In genomic region chr7:107544848-107545591, GRCh38 we compare ENCODE assay signal across 19 cellular contexts. TPM values are rescaled to one million over a fixed set of nuclear protein-coding genes. Genes with fewer than 3 reads are reported as not detected.
DNase-seq lines count a peak whose midpoint lies in the region; ATAC-seq, FAIRE-seq and TF ChIP-seq lines count a peak whose summit lies in the region.
"Had no signal": no experiment of that assay in that cellular context is flagged by ENCODE, and none has a peak within 500 bp of the region (broad histone marks: within the 10 kb centered on the region; RNA-seq: fewer than 3 reads in every experiment).

No MANE protein-coding gene starts in this region.

- dilution Hi-C loops in endothelial cell of umbilical vein (cut with MboI; ENCODE audit: extremely low pct_ligation_motif_present, low sequenced_read_pairs) = no loop called here

- no peak overlapping the region for H3K27ac ChIP-seq in K562 (ENCODE audit: extremely low read depth, low read depth, low read length)
- no peak overlapping the region for H3K27ac ChIP-seq in endothelial cell of umbilical vein (ENCODE audit: insufficient read depth, low read depth, low read length)
- H3K27ac ChIP-seq: 22Rv1, A549, C4-2B, GM23248 had no signal

- no peak overlapping the region for H3K4me3 Mint-ChIP-seq in activated CD4-positive, alpha-beta memory T cell treated with anti-CD3 and anti-CD28 coated beads for 36 hours
- no peak overlapping the region for H3K4me3 Mint-ChIP-seq in activated CD4-positive, alpha-beta memory T cell treated with anti-CD3 and anti-CD28 coated beads, Interleukin-2, amount 10 ng/mL, durations not matched to agents 7 days and 5 days
- H3K4me3 Mint-ChIP-seq in Caco-2 (ENCODE audit: unreplicated experiment) = no peak overlapping the region
- no peak overlapping the region for H3K4me3 Mint-ChIP-seq in CD14-positive monocyte

- H3K79me2 ChIP-seq in K562 (ENCODE audit: control insufficient read depth, insufficient read depth, low read length) (peaks cover 24% of the 10 kb centered on the region), endothelial cell of umbilical vein (ENCODE audit: control insufficient read depth, insufficient read depth, low read length) (peaks cover 19% of the 10 kb centered on the region)

- no peak for DNase-seq in activated CD4-positive, alpha-beta memory T cell treated with anti-CD3 and anti-CD28 coated beads for 36 hours
- DNase-seq in activated CD4-positive, alpha-beta memory T cell treated with anti-CD3 and anti-CD28 coated beads, Interleukin-2, amount 10 ng/mL, durations not matched to agents 7 days and 5 days = no peak
- DNase-seq in Caco-2 (no peak), K562 (ENCODE audit: extremely low read depth in 1 of 4, low spot score in 3 of 4) (no peak), endothelial cell of umbilical vein (ENCODE audit: low read depth, low spot score) (no peak), GM20000 (ENCODE audit: low spot score) (no peak), RPMI8226 (no peak), CD14-positive monocyte (ENCODE audit: low spot score) (no peak)
- DNase-seq: AML-193; Calu3; CD4-positive, alpha-beta memory T cell; DMS79 treated with DMSO at 0.1 percent for 48 hours; GF-D8; GM23248; HCEC 1CT had no signal

- no TSS peak for BruUV-seq in Caco-2 (replicated peaks; lab: Mats Ljungman, UMichigan)
- BruUV-seq in K562 (replicated peaks; lab: Mats Ljungman, UMichigan) = no TSS peak
- BruUV-seq in endothelial cell of umbilical vein (replicated peaks; lab: Mats Ljungman, UMichigan) = no TSS peak

- H3K9me3 Mint-ChIP-seq in activated CD4-positive, alpha-beta memory T cell treated with anti-CD3 and anti-CD28 coated beads for 36 hours = peaks cover 14% of the 10 kb centered on the region
- peaks cover 18% of the 10 kb centered on the region for H3K9me3 Mint-ChIP-seq in activated CD4-positive, alpha-beta memory T cell treated with anti-CD3 and anti-CD28 coated beads, Interleukin-2, amount 10 ng/mL, durations not matched to agents 7 days and 5 days
- H3K9me3 Mint-ChIP-seq in Caco-2 (ENCODE audit: unreplicated experiment) (peaks cover 20% of the 10 kb centered on the region), CD14-positive monocyte (peaks cover 10 to 17% (median 16%) of the 10 kb centered on the region in 7 donors)

- H3K9me1 ChIP-seq in K562 (ENCODE audit: control insufficient read depth, insufficient read depth, low read length) (no peaks in the 10 kb centered on the region), endothelial cell of umbilical vein (replicated peaks; ENCODE audit: control insufficient read depth, extremely low read depth, insufficient read depth, low read length) (no peaks in the 10 kb centered on the region)

- WGBS in K562 (ENCODE audit: insufficient coverage, low coverage, missing lambda C conversion rate) = 84% methylated on average over 4 of the region's 4 CpGs

- H3K36me3 ChIP-seq in Caco-2 (ENCODE audit: control insufficient read depth, insufficient read depth, low read length) (peaks cover 6% of the 10 kb centered on the region; the same call in 1 of the 2 replicates), K562 (ENCODE audit: control insufficient read depth, insufficient read depth, low read length) (peaks cover 56% of the 10 kb centered on the region), endothelial cell of umbilical vein (ENCODE audit: control insufficient read depth in 2 of 2, extremely low read depth in 1 of 2, insufficient read depth in 2 of 2, low read length in 2 of 2) (peaks cover 3 to 4% of the 10 kb centered on the region in 2 experiments)

- TF ChIP-seq POLR2A in K562 (conservative IDR thresholded peaks at IDR 0.05) = no peak
- TF ChIP-seq POLR2A in endothelial cell of umbilical vein (IDR thresholded peaks at IDR 0.05; ENCODE audit: low read depth, low read length) = no peak

- TF ChIP-seq EP300 in K562 (IDR thresholded peaks at IDR 0.05; ENCODE audit: low read length) = no peak

- POLR2A ChIA-PET in activated CD4-positive, alpha-beta memory T cell treated with anti-CD3 and anti-CD28 coated beads for 36 hours (lab: Charles Lee) = no interaction called here
- POLR2A ChIA-PET in activated CD4-positive, alpha-beta memory T cell treated with anti-CD3 and anti-CD28 coated beads, Interleukin-2, amount 10 ng/mL, durations not matched to agents 7 days and 5 days (lab: Charles Lee) = no interaction called here
- POLR2A ChIA-PET in Caco-2 (lab: Charles Lee) (no interaction called here), K562 (lab: Yijun Ruan, JAX) (interaction anchor here (1.4 kb wide), 1 partner anchor 12 kb away, joined by 3 read pairs; no protein-coding TSS in a partner anchor), endothelial cell of umbilical vein (lab: Charles Lee) (no interaction called here)

- intact Hi-C loops in activated CD4-positive, alpha-beta memory T cell treated with anti-CD3 and anti-CD28 coated beads for 36 hours (cut with micrococcal nuclease) = no loop called here
- intact Hi-C loops in Caco-2 (cut with micrococcal nuclease; ENCODE audit: unreplicated experiment) (no loop called here), K562 (cut with micrococcal nuclease) (no loop called here), endothelial cell of umbilical vein (cut with micrococcal nuclease) (no loop called here), CD14-positive monocyte (cut with micrococcal nuclease) (no loop called here)

- H3K36me3 Mint-ChIP-seq in activated CD4-positive, alpha-beta memory T cell treated with anti-CD3 and anti-CD28 coated beads for 36 hours = peaks cover 52% of the 10 kb centered on the region
- peaks cover 61% of the 10 kb centered on the region for H3K36me3 Mint-ChIP-seq in activated CD4-positive, alpha-beta memory T cell treated with anti-CD3 and anti-CD28 coated beads, Interleukin-2, amount 10 ng/mL, durations not matched to agents 7 days and 5 days (ENCODE audit: low read depth)
- H3K36me3 Mint-ChIP-seq in Caco-2 (ENCODE audit: insufficient read depth, unreplicated experiment) (peaks cover 51% of the 10 kb centered on the region), CD14-positive monocyte (peaks cover 63 to 88% of the 10 kb centered on the region in 2 donors)

- no peak for ATAC-seq in K562
- ATAC-seq: A549 had no signal

- CTCF ChIA-PET in activated CD4-positive, alpha-beta memory T cell treated with anti-CD3 and anti-CD28 coated beads for 36 hours (lab: Charles Lee) = no interaction called here
- CTCF ChIA-PET in activated CD4-positive, alpha-beta memory T cell treated with anti-CD3 and anti-CD28 coated beads, Interleukin-2, amount 10 ng/mL, durations not matched to agents 7 days and 5 days (lab: Charles Lee) = no interaction called here
- CTCF ChIA-PET in Caco-2 (lab: Charles Lee) = no interaction called here
- CTCF ChIA-PET in K562 (lab: Yijun Ruan, JAX; ENCODE audit: low intra/inter-chr PET ratio) = no interaction called here
- CTCF ChIA-PET in endothelial cell of umbilical vein (lab: Charles Lee) = no interaction called here

- H3K4me1 ChIP-seq in Caco-2 (no peaks in the 10 kb centered on the region), K562 (replicated peaks in 1 of 2; ENCODE audit: control insufficient read depth in 2 of 2, insufficient read depth in 2 of 2, low read length in 2 of 2) (peaks cover 0 to 5% of the 10 kb centered on the region in 2 experiments; a peak in 1 of 5 replicates), endothelial cell of umbilical vein (ENCODE audit: control insufficient read depth, extremely low read depth, insufficient read depth, low read length) (no peaks in the 10 kb centered on the region)
- H3K4me1 ChIP-seq: A549 had no signal

- peak overlapping the region; percentile 15 for H3K27ac Mint-ChIP-seq in activated CD4-positive, alpha-beta memory T cell treated with anti-CD3 and anti-CD28 coated beads for 36 hours
- no peak overlapping the region for H3K27ac Mint-ChIP-seq in activated CD4-positive, alpha-beta memory T cell treated with anti-CD3 and anti-CD28 coated beads, Interleukin-2, amount 10 ng/mL, durations not matched to agents 7 days and 5 days
- H3K27ac Mint-ChIP-seq in Caco-2 (ENCODE audit: unreplicated experiment) (peak overlapping the region; percentile 42), CD14-positive monocyte (peak overlapping the region in 1 of 7 donors; percentile 63)

- FAIRE-seq in K562 (lab: Jason Lieb, UNC) (no peak), endothelial cell of umbilical vein (lab: Jason Lieb, UNC) (peak; percentile 4)
- FAIRE-seq: H54 had no signal

- H3K27me3 ChIP-seq in Caco-2 (replicated peaks; ENCODE audit: control insufficient read depth, insufficient read depth, low read length) (no peaks in the 10 kb centered on the region), K562 (ENCODE audit: control insufficient read depth in 2 of 2, insufficient read depth in 2 of 2, low read length in 2 of 2) (no peaks in the 10 kb centered on the region), endothelial cell of umbilical vein (ENCODE audit: control insufficient read depth in 2 of 2, insufficient read depth in 2 of 2, low read length in 2 of 2) (no peaks in the 10 kb centered on the region)

- no peaks in the 10 kb centered on the region for H3K27me3 Mint-ChIP-seq in activated CD4-positive, alpha-beta memory T cell treated with anti-CD3 and anti-CD28 coated beads for 36 hours
- H3K27me3 Mint-ChIP-seq in activated CD4-positive, alpha-beta memory T cell treated with anti-CD3 and anti-CD28 coated beads, Interleukin-2, amount 10 ng/mL, durations not matched to agents 7 days and 5 days = no peaks in the 10 kb centered on the region
- H3K27me3 Mint-ChIP-seq in Caco-2 (ENCODE audit: insufficient read depth, unreplicated experiment) (no peaks in the 10 kb centered on the region), CD14-positive monocyte (ENCODE audit: low read depth in 3 of 3) (no peaks in the 10 kb centered on the region)
- H3K27me3 Mint-ChIP-seq: CD4-positive, alpha-beta memory T cell had no signal

- in situ Hi-C loops in K562 (cut with MboI) = no loop called here

- H3K4me1 Mint-ChIP-seq in activated CD4-positive, alpha-beta memory T cell treated with anti-CD3 and anti-CD28 coated beads for 36 hours (ENCODE audit: low read depth) = peaks cover 6% of the 10 kb centered on the region
- H3K4me1 Mint-ChIP-seq in activated CD4-positive, alpha-beta memory T cell treated with anti-CD3 and anti-CD28 coated beads, Interleukin-2, amount 10 ng/mL, durations not matched to agents 7 days and 5 days = no peaks in the 10 kb centered on the region
- H3K4me1 Mint-ChIP-seq in Caco-2 (ENCODE audit: low read depth, unreplicated experiment) (peaks cover 5% of the 10 kb centered on the region), CD14-positive monocyte (no peaks in the 10 kb centered on the region)

- H3K9me3 ChIP-seq in Caco-2 = peaks cover 9% of the 10 kb centered on the region
- H3K9me3 ChIP-seq in K562 (replicated peaks; ENCODE audit: control insufficient read depth, insufficient read depth, low read depth, low read length) = peaks cover 7% of the 10 kb centered on the region
- no peaks in the 10 kb centered on the region for H3K9me3 ChIP-seq in endothelial cell of umbilical vein (replicated peaks; ENCODE audit: control insufficient read depth, insufficient read depth, low read length)

- no peak overlapping the region for H3K9ac ChIP-seq in K562 (ENCODE audit: insufficient read depth in 1 of 2, low read depth in 2 of 2, low read length in 2 of 2)
- H3K9ac ChIP-seq in endothelial cell of umbilical vein (replicated peaks; ENCODE audit: extremely low read depth, insufficient read depth, low read length) = no peak overlapping the region
- H3K9ac ChIP-seq: GM23248 had no signal

- H2AFZ ChIP-seq in K562 (ENCODE audit: low read depth, low read length) (no peak overlapping the region), endothelial cell of umbilical vein (ENCODE audit: low read depth, low read length) (no peak overlapping the region)
- H2AFZ ChIP-seq: GM23248 had no signal

- H3K4me3 ChIP-seq in Caco-2 (ENCODE audit: low read depth, low read length) = no peak overlapping the region
- H3K4me3 ChIP-seq in K562 = no peak overlapping the region
- no peak overlapping the region for H3K4me3 ChIP-seq in endothelial cell of umbilical vein (replicated peaks in 1 of 3; ENCODE audit: insufficient read depth in 1 of 3, low read depth in 1 of 3, low read length in 3 of 3)
- H3K4me3 ChIP-seq: A549, GM23248 had no signal

- H4K20me1 ChIP-seq in K562 (replicated peaks; ENCODE audit: control insufficient read depth, insufficient read depth, low read length) (no peaks in the 10 kb centered on the region), endothelial cell of umbilical vein (replicated peaks; ENCODE audit: control insufficient read depth, extremely low read depth, insufficient read depth, low read length) (no peaks in the 10 kb centered on the region)

- H3K4me2 ChIP-seq in K562 (ENCODE audit: insufficient read depth, low read length) = no peak overlapping the region
- no peak overlapping the region for H3K4me2 ChIP-seq in endothelial cell of umbilical vein (ENCODE audit: insufficient read depth, low read length)
- H3K4me2 ChIP-seq: A549 had no signal

- TF ChIP-seq RAD21 in K562 (CRISPR knock-in tag; conservative IDR thresholded peaks at IDR 0.05 in 1 of 2, IDR thresholded peaks at IDR 0.05 in 1 of 2) = no peak

- no peak for TF ChIP-seq CTCF in Caco-2 (IDR thresholded peaks at IDR 0.05; ENCODE audit: insufficient read depth in 1 of 2, low read depth in 1 of 2, low read length in 1 of 2, severe bottlenecking in 1 of 2, unreplicated experiment in 1 of 2)
- TF ChIP-seq CTCF in K562 (IDR thresholded peaks at IDR 0.05 in 2 of 3, conservative IDR thresholded peaks at IDR 0.05 in 1 of 3; ENCODE audit: insufficient read depth in 2 of 3, low read depth in 1 of 3, low read length in 3 of 3) = no peak
- TF ChIP-seq CTCF in endothelial cell of umbilical vein (IDR thresholded peaks at IDR 0.05; ENCODE audit: extremely low read depth in 1 of 2, insufficient read depth in 1 of 2, low read depth in 1 of 2, low read length in 2 of 2) = no peak
- TF ChIP-seq CTCF in GM20000 (IDR thresholded peaks at IDR 0.05; ENCODE audit: extremely low read depth, missing control alignments) = no peak
- TF ChIP-seq CTCF in CD14-positive monocyte (IDR thresholded peaks at IDR 0.05) = no peak

RNA-seq across cellular contexts. Expression of gene COG5, which starts 18.7 kb away (rescaled TPM):
- 10 to 100 TPM; 38.9 to 40.7 TPM for total RNA-seq in activated CD4-positive, alpha-beta memory T cell treated with anti-CD3 and anti-CD28 coated beads for 36 hours
- 10 to 100 TPM; 40.1 to 45.3 TPM for total RNA-seq in activated CD4-positive, alpha-beta memory T cell treated with anti-CD3 and anti-CD28 coated beads, Interleukin-2, amount 10 ng/mL, durations not matched to agents 7 days and 5 days
- total RNA-seq in Caco-2 (2022) (43.9 and 45.5 TPM in 2 replicates), K562 (2014; rRNA removed) (57.1 and 75.1 TPM in 2 replicates), K562 (2014; rRNA removed; fragmentation: Illumina TruSeq; extraction: Trizol) (56.4 and 70.4 TPM in 2 replicates), K562 (2015; rRNA removed; fragmentation: Illumina TruSeq; extraction: Trizol) (57.6 and 65.5 TPM in 2 replicates), K562 (2021) (57.0 and 58.0 TPM in 2 replicates), endothelial cell of umbilical vein (42.4 and 45.3 TPM in 2 replicates)
- total RNA-seq in K562 (2011; cell fraction: chromatin; rRNA removed; ENCODE audit: low replicate concordance) = 168 and 479 TPM in 2 replicates
- 44.5 and 53.0 TPM in 2 replicates for total RNA-seq in K562 (2011; cell fraction: nucleolus; rRNA removed)
- total RNA-seq in K562 (2011; cell fraction: nucleoplasm; rRNA removed) = 102 and 103 TPM in 2 replicates
- polyA plus RNA-seq in K562 (2011; rRNA removed) (45.1 and 63.6 TPM in 2 replicates), K562 (2014; fragmentation: Illumina TruSeq; extraction: Trizol) (31.0 and 42.5 TPM in 2 replicates), K562 (2014; fragmentation: Nextera tagmentation; extraction: Ambion mirVana) (10 to 100 TPM; 15.3 to 25.9 TPM), K562 (2014; rRNA removed) (40.5 and 52.6 TPM in 2 replicates), endothelial cell of umbilical vein (18.0 and 18.8 TPM in 2 replicates), CD14-positive monocyte (10 to 100 TPM; 28.1 to 29.0 TPM)
- polyA plus RNA-seq in K562 (2011; cell fraction: cytosol; rRNA removed) = 17.2 and 28.4 TPM in 2 replicates
- polyA plus RNA-seq in K562 (2011; cell fraction: nucleus; rRNA removed) = 34.3 and 49.8 TPM in 2 replicates
- 29.9 and 34.0 TPM in 2 replicates for polyA plus RNA-seq in K562 (2012)
- 216 and 243 TPM in 2 replicates for polyA minus RNA-seq in K562 (2011; rRNA and poly(A)+ RNA removed)
- 26.6 and 47.7 TPM in 2 replicates for polyA minus RNA-seq in K562 (2011; cell fraction: cytosol; rRNA and poly(A)+ RNA removed)
- polyA minus RNA-seq in K562 (2011; cell fraction: nucleus; rRNA and poly(A)+ RNA removed) = 128 and 167 TPM in 2 replicates
- 18.9 and 20.1 TPM in 2 replicates for polyA plus RNA-seq in endothelial cell of umbilical vein (2011; cell fraction: cytosol; rRNA removed)
- polyA plus RNA-seq in endothelial cell of umbilical vein (2011; cell fraction: nucleus; rRNA removed) = 45.6 and 45.8 TPM in 2 replicates
- 25.6 and 29.6 TPM in 2 replicates for polyA plus RNA-seq in endothelial cell of umbilical vein (2012)
- 66.6 and 71.3 TPM in 2 replicates for polyA minus RNA-seq in endothelial cell of umbilical vein
- 15.0 TPM for polyA minus RNA-seq in endothelial cell of umbilical vein (2011; cell fraction: cytosol; rRNA and poly(A)+ RNA removed)
- polyA minus RNA-seq in endothelial cell of umbilical vein (2011; cell fraction: nucleus; rRNA and poly(A)+ RNA removed) = 117 and 138 TPM in 2 replicates

RNA-seq across cellular contexts. Expression of gene DUS4L, which starts 18.8 kb away (rescaled TPM):
- 10 to 100 TPM; 11.8 to 12.4 TPM for total RNA-seq in activated CD4-positive, alpha-beta memory T cell treated with anti-CD3 and anti-CD28 coated beads for 36 hours
- total RNA-seq in activated CD4-positive, alpha-beta memory T cell treated with anti-CD3 and anti-CD28 coated beads, Interleukin-2, amount 10 ng/mL, durations not matched to agents 7 days and 5 days = 1 to 10 TPM; 8.1 to 8.9 TPM
- total RNA-seq in Caco-2 (2022) (17.5 and 19.3 TPM in 2 replicates), K562 (2014; rRNA removed) (24.9 and 26.7 TPM in 2 replicates), K562 (2014; rRNA removed; fragmentation: Illumina TruSeq; extraction: Trizol) (33.6 and 36.3 TPM in 2 replicates), K562 (2015; rRNA removed; fragmentation: Illumina TruSeq; extraction: Trizol) (25.6 and 28.9 TPM in 2 replicates), K562 (2021) (25.7 and 27.4 TPM in 2 replicates), endothelial cell of umbilical vein (9.6 and 9.8 TPM in 2 replicates)
- total RNA-seq in K562 (2011; cell fraction: chromatin; rRNA removed; ENCODE audit: low replicate concordance) = 25.3 and 48.5 TPM in 2 replicates
- total RNA-seq in K562 (2011; cell fraction: nucleolus; rRNA removed) = 14.5 and 19.7 TPM in 2 replicates
- total RNA-seq in K562 (2011; cell fraction: nucleoplasm; rRNA removed) = 29.6 and 44.7 TPM in 2 replicates
- polyA plus RNA-seq in K562 (2011; rRNA removed) (20.2 and 29.4 TPM in 2 replicates), K562 (2014; fragmentation: Illumina TruSeq; extraction: Trizol) (23.9 and 28.6 TPM in 2 replicates), K562 (2014; fragmentation: Nextera tagmentation; extraction: Ambion mirVana) (10 to 100 TPM; 12.2 to 14.5 TPM), K562 (2014; rRNA removed) (31.4 and 33.1 TPM in 2 replicates), endothelial cell of umbilical vein (1.7 and 2.5 TPM in 2 replicates), CD14-positive monocyte (1 to 10 TPM; 1.6 to 1.7 TPM)
- polyA plus RNA-seq in K562 (2011; cell fraction: cytosol; rRNA removed) = 6.2 and 10.9 TPM in 2 replicates
- 17.7 and 18.7 TPM in 2 replicates for polyA plus RNA-seq in K562 (2011; cell fraction: nucleus; rRNA removed)
- polyA plus RNA-seq in K562 (2012) = 19.9 and 24.0 TPM in 2 replicates
- polyA minus RNA-seq in K562 (2011; rRNA and poly(A)+ RNA removed) = 23.2 and 30.6 TPM in 2 replicates
- 7.9 and 10.7 TPM in 2 replicates for polyA minus RNA-seq in K562 (2011; cell fraction: cytosol; rRNA and poly(A)+ RNA removed)
- 20.6 and 25.8 TPM in 2 replicates for polyA minus RNA-seq in K562 (2011; cell fraction: nucleus; rRNA and poly(A)+ RNA removed)
- polyA plus RNA-seq in endothelial cell of umbilical vein (2011; cell fraction: cytosol; rRNA removed) = 3.0 and 3.3 TPM in 2 replicates
- 6.7 and 11.2 TPM in 2 replicates for polyA plus RNA-seq in endothelial cell of umbilical vein (2011; cell fraction: nucleus; rRNA removed)
- 4.7 and 6.5 TPM in 2 replicates for polyA plus RNA-seq in endothelial cell of umbilical vein (2012)
- polyA minus RNA-seq in endothelial cell of umbilical vein = 4.1 and 6.2 TPM in 2 replicates
- 4.6 TPM for polyA minus RNA-seq in endothelial cell of umbilical vein (2011; cell fraction: cytosol; rRNA and poly(A)+ RNA removed)
- 11.2 and 15.1 TPM in 2 replicates for polyA minus RNA-seq in endothelial cell of umbilical vein (2011; cell fraction: nucleus; rRNA and poly(A)+ RNA removed)

RNA-seq across cellular contexts. Expression of gene BCAP29, which starts 35.0 kb away (rescaled TPM):
- total RNA-seq in activated CD4-positive, alpha-beta memory T cell treated with anti-CD3 and anti-CD28 coated beads for 36 hours = 10 to 100 TPM; 42.3 to 42.9 TPM
- total RNA-seq in activated CD4-positive, alpha-beta memory T cell treated with anti-CD3 and anti-CD28 coated beads, Interleukin-2, amount 10 ng/mL, durations not matched to agents 7 days and 5 days = 10 to 100 TPM; 49.1 to 52.5 TPM
- total RNA-seq in Caco-2 (2022) = 30.4 and 35.3 TPM in 2 replicates
- 51.4 and 124 TPM in 2 replicates for total RNA-seq in K562 (2011; cell fraction: chromatin; rRNA removed; ENCODE audit: low replicate concordance)
- 40.4 and 42.2 TPM in 2 replicates for total RNA-seq in K562 (2011; cell fraction: nucleolus; rRNA removed)
- total RNA-seq in K562 (2011; cell fraction: nucleoplasm; rRNA removed) = 91.8 and 107 TPM in 2 replicates
- 57.5 and 64.5 TPM in 2 replicates for total RNA-seq in K562 (2014; rRNA removed)
- 113 and 136 TPM in 2 replicates for total RNA-seq in K562 (2014; rRNA removed; fragmentation: Illumina TruSeq; extraction: Trizol)
- 127 and 129 TPM in 2 replicates for total RNA-seq in K562 (2015; rRNA removed; fragmentation: Illumina TruSeq; extraction: Trizol)
- total RNA-seq in K562 (2021) = 78.7 and 89.6 TPM in 2 replicates
- polyA plus RNA-seq in K562 (2011; rRNA removed) = 47.0 and 91.8 TPM in 2 replicates
- 15.0 and 31.1 TPM in 2 replicates for polyA plus RNA-seq in K562 (2011; cell fraction: cytosol; rRNA removed)
- polyA plus RNA-seq in K562 (2011; cell fraction: nucleus; rRNA removed) = 26.8 and 31.0 TPM in 2 replicates
- 79.2 and 87.0 TPM in 2 replicates for polyA plus RNA-seq in K562 (2012)
- 122 and 137 TPM in 2 replicates for polyA plus RNA-seq in K562 (2014; fragmentation: Illumina TruSeq; extraction: Trizol)
- polyA plus RNA-seq in K562 (2014; fragmentation: Nextera tagmentation; extraction: Ambion mirVana) = 10 to 100 TPM; 63.4 to 64.4 TPM
- 77.0 and 79.7 TPM in 2 replicates for polyA plus RNA-seq in K562 (2014; rRNA removed)
- polyA minus RNA-seq in K562 (2011; rRNA and poly(A)+ RNA removed) = 68.8 and 75.1 TPM in 2 replicates
- polyA minus RNA-seq in K562 (2011; cell fraction: cytosol; rRNA and poly(A)+ RNA removed) = 16.3 and 35.2 TPM in 2 replicates
- polyA minus RNA-seq in K562 (2011; cell fraction: nucleus; rRNA and poly(A)+ RNA removed) = 50.6 and 69.1 TPM in 2 replicates
- 162 and 175 TPM in 2 replicates for total RNA-seq in endothelial cell of umbilical vein
- 53.1 and 122 TPM in 2 replicates for polyA plus RNA-seq in endothelial cell of umbilical vein
- 64.2 and 76.0 TPM in 2 replicates for polyA plus RNA-seq in endothelial cell of umbilical vein (2011; cell fraction: cytosol; rRNA removed)
- polyA plus RNA-seq in endothelial cell of umbilical vein (2011; cell fraction: nucleus; rRNA removed) = 67.1 and 94.5 TPM in 2 replicates
- polyA plus RNA-seq in endothelial cell of umbilical vein (2012) = 171 and 188 TPM in 2 replicates
- 52.2 and 62.7 TPM in 2 replicates for polyA minus RNA-seq in endothelial cell of umbilical vein
- polyA minus RNA-seq in endothelial cell of umbilical vein (2011; cell fraction: cytosol; rRNA and poly(A)+ RNA removed) = 13.1 TPM
- 82.6 and 85.4 TPM in 2 replicates for polyA minus RNA-seq in endothelial cell of umbilical vein (2011; cell fraction: nucleus; rRNA and poly(A)+ RNA removed)
- 10 to 100 TPM; 58.8 to 76.0 TPM for polyA plus RNA-seq in CD14-positive monocyte
